In the genomic region with DNA sequence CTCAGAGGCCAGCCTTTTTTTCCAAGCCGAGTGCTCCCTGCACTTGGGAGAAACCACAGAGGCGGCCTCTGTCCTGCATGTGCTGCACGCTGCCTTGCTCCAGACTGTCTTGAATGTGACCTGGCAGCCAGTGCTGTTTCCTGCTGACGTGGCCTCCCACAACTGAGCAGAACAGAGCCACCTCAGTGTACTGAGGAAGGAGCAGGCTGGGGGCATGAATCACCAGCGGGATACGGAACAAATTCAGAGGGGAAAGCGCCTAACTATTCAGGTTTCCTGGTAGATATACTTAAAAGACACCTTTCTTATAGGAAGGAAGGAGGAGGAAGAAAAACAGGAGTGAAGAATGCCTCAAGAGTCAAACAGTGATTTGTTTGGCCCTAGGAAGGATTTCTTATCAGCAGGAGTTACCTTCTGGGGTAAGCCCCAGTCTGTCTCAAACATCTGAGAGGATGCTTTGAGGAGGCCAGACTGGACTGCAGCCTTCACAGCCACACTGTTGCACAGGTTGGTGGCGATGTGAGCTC, we compare ENCODE assay signal across 8 cellular contexts.
DNase-seq lines count a peak whose midpoint lies in the region; ATAC-seq lines count a peak whose summit lies in the region.

No MANE protein-coding gene starts in this region.

- peak overlapping the region; percentile 85 to 99 for H3K27ac Mint-ChIP-seq in natural killer cell treated with Interleukin-12 subunit alpha and Interleukin-12 subunit beta and Interleukin-15 and Interleukin-18, amount 100 ng/mL, for 72 hours

- peak; percentile 99 for DNase-seq in M059J (ENCODE audit: low read depth)
- DNase-seq in activated T-cell treated with anti-CD3 and anti-CD28 coated beads, Interleukin-2, amount 50 U/mL, for 1 hour, result peak; percentile 40
- peak; percentile 97 for DNase-seq in fibroblast of gingiva (ENCODE audit: low read depth)
- peak; percentile 82 for DNase-seq in natural killer cell treated with Interleukin-12 subunit alpha and Interleukin-12 subunit beta and Interleukin-15 and Interleukin-18, amount 100 ng/mL, for 72 hours (ENCODE audit: low spot score)
- DNase-seq in substantia nigra (lab: John Stamatoyannopoulos, UW), result peak in 43 of 49 donors; percentile 3 to 80 (median 48)
- DNase-seq in iPS-NIHi11 (ENCODE audit: low spot score), result no peak

- no peak overlapping the region for H3K27ac ChIP-seq in substantia nigra (ENCODE audit: low read depth, low read length, poor library complexity, severe bottlenecking)

- peak overlapping the region; percentile 75 for H3K4me3 Mint-ChIP-seq in natural killer cell treated with Interleukin-12 subunit alpha and Interleukin-12 subunit beta and Interleukin-15 and Interleukin-18, amount 100 ng/mL, for 72 hours

- no peaks in the 10 kb centered on the region for H3K27me3 Mint-ChIP-seq in natural killer cell treated with Interleukin-12 subunit alpha and Interleukin-12 subunit beta and Interleukin-15 and Interleukin-18, amount 100 ng/mL, for 72 hours

- H3K36me3 Mint-ChIP-seq in natural killer cell treated with Interleukin-12 subunit alpha and Interleukin-12 subunit beta and Interleukin-15 and Interleukin-18, amount 100 ng/mL, for 72 hours, result peaks cover 17% of the 10 kb centered on the region

- H3K9me3 Mint-ChIP-seq in natural killer cell treated with Interleukin-12 subunit alpha and Interleukin-12 subunit beta and Interleukin-15 and Interleukin-18, amount 100 ng/mL, for 72 hours, result no peaks in the 10 kb centered on the region

- peak; percentile 52 for ATAC-seq in GM21367 (IDR thresholded peaks at IDR 0.05; ENCODE audit: unreplicated experiment)
- ATAC-seq in natural killer cell treated with Interleukin-12 subunit alpha and Interleukin-12 subunit beta and Interleukin-15 and Interleukin-18, amount 100 ng/mL, for 72 hours, result peak; percentile 95 to 97
- ATAC-seq in GM18520 (IDR thresholded peaks at IDR 0.05; ENCODE audit: unreplicated experiment), result no peak

- peaks cover 72 to 77% of the 10 kb centered on the region in 2 donors for H3K4me1 Mint-ChIP-seq in natural killer cell treated with Interleukin-12 subunit alpha and Interleukin-12 subunit beta and Interleukin-15 and Interleukin-18, amount 100 ng/mL, for 72 hours (ENCODE audit: low read depth in 2 of 2)
